Comparison of ENCODE assay signal across 11 cellular contexts in genomic region chr1:109438798-109439297, GRCh38. TPM values are rescaled to one million over a fixed set of nuclear protein-coding genes. Genes with fewer than 3 reads are reported as not detected.
A peak's percentile ranks its signal among the peaks of the same experiment; 100 is the strongest.
DNase-seq lines count a peak whose midpoint lies in the region; ATAC-seq, FAIRE-seq and TF ChIP-seq lines count a peak whose summit lies in the region.
"Had no signal": no experiment of that assay in that cellular context is flagged by ENCODE, and none has a peak within 500 bp of the region (broad histone marks: within the 10 kb centered on the region; RNA-seq: fewer than 3 reads in every experiment).

No MANE protein-coding gene starts in this region.

- TF ChIP-seq EP300 in K562 (IDR thresholded peaks at IDR 0.05; ENCODE audit: low read length): no peak

- dilution Hi-C loops in IMR-90 (cut with HindIII; ENCODE audit: low sequenced_read_pairs, unreplicated experiment): no loop called here

- H2AFZ ChIP-seq in IMR-90 (replicated peaks; ENCODE audit: low read length, poor library complexity): peak overlapping the region; percentile 65
- peak overlapping the region; percentile 69 for H2AFZ ChIP-seq in K562 (ENCODE audit: low read depth, low read length)
- H2AFZ ChIP-seq in neuronal stem cell (ENCODE audit: low read length): peak overlapping the region; percentile 31

- H4K8ac ChIP-seq in IMR-90 (ENCODE audit: low read depth in 2 of 2, low read length in 2 of 2) (peak overlapping the region; percentile 43 to 96; a peak in 3 of 4 replicates), neuronal stem cell (ENCODE audit: low read depth, low read length) (no peak overlapping the region)

- no peak overlapping the region for H2AK9ac ChIP-seq in IMR-90 (replicated peaks; ENCODE audit: low read depth, low read length, poor library complexity)

- ATAC-seq in IMR-90 (ENCODE audit: low read depth) (peak; percentile 99), K562 (peak; percentile 87), HG02610 (IDR thresholded peaks at IDR 0.05; ENCODE audit: unreplicated experiment) (no peak)

- H2BK12ac ChIP-seq in neuronal stem cell (ENCODE audit: low read length): no peak overlapping the region

- no peak for TF ChIP-seq POLR2A in IMR-90 (IDR thresholded peaks at IDR 0.05; ENCODE audit: low read depth, low read length)
- no peak for TF ChIP-seq POLR2A in K562 (conservative IDR thresholded peaks at IDR 0.05)

- in situ Hi-C loops in IMR-90 (cut with MboI; ENCODE audit: low sequenced_read_pairs) (no loop called here), K562 (cut with MboI) (no loop called here)

- no peaks in the 10 kb centered on the region for H4K20me1 ChIP-seq in IMR-90 (ENCODE audit: insufficient read depth, low read length)
- no peaks in the 10 kb centered on the region for H4K20me1 ChIP-seq in K562 (replicated peaks; ENCODE audit: control insufficient read depth, insufficient read depth, low read length)

- peak overlapping the region; percentile 94 for H2BK20ac ChIP-seq in IMR-90 (ENCODE audit: low read depth, low read length)

- no TSS peak for BruUV-seq in IMR-90 (replicated peaks; lab: Mats Ljungman, UMichigan)
- no TSS peak for BruUV-seq in K562 (replicated peaks; lab: Mats Ljungman, UMichigan)

- H3K27ac ChIP-seq in IMR-90 (ENCODE audit: insufficient read depth, low read length) (peak overlapping the region; percentile 58; the same call in 1 of the 2 replicates), K562 (ENCODE audit: extremely low read depth, low read depth, low read length) (peak overlapping the region; percentile 4; the same call in 1 of the 3 replicates), neuronal stem cell (replicated peaks; ENCODE audit: low read length) (no peak overlapping the region)

- H3K27me3 ChIP-seq in IMR-90 (ENCODE audit: control insufficient read depth, insufficient read depth, low read length) (no peaks in the 10 kb centered on the region), K562 (ENCODE audit: control insufficient read depth in 2 of 2, insufficient read depth in 2 of 2, low read length in 2 of 2) (no peaks in the 10 kb centered on the region; a peak in 1 of 5 replicates), neuronal stem cell (ENCODE audit: control insufficient read depth in 3 of 3, insufficient read depth in 3 of 3, low read depth in 1 of 3, low read length in 3 of 3) (peaks cover 0 to 12% (median 0%) of the 10 kb centered on the region in 3 experiments)

- H3K79me2 ChIP-seq in K562 (ENCODE audit: control insufficient read depth, insufficient read depth, low read length): no peaks in the 10 kb centered on the region

- H2BK5ac ChIP-seq in IMR-90 (ENCODE audit: low read depth, low read length, poor library complexity, severe bottlenecking) (peak overlapping the region; percentile 91), neuronal stem cell (ENCODE audit: low read length) (no peak overlapping the region)

- H2BK120ac ChIP-seq in IMR-90 (ENCODE audit: low read depth, low read length): peak overlapping the region; percentile 97
- no peak overlapping the region for H2BK120ac ChIP-seq in neuronal stem cell (ENCODE audit: low read depth, low read length)

- peaks cover 0 to 5% of the 10 kb centered on the region in 2 experiments; a peak in 2 of 4 replicates for H3K79me1 ChIP-seq in IMR-90 (ENCODE audit: low read depth in 1 of 2, low read length in 2 of 2)
- no peaks in the 10 kb centered on the region for H3K79me1 ChIP-seq in neuronal stem cell (ENCODE audit: low read depth, low read length)

- no peaks in the 10 kb centered on the region for H3K36me3 ChIP-seq in IMR-90 (ENCODE audit: control insufficient read depth, insufficient read depth, low read length)
- no peaks in the 10 kb centered on the region for H3K36me3 ChIP-seq in K562 (ENCODE audit: control insufficient read depth, insufficient read depth, low read length)
- no peaks in the 10 kb centered on the region for H3K36me3 ChIP-seq in neuronal stem cell (replicated peaks in 1 of 2; ENCODE audit: control insufficient read depth in 2 of 2, insufficient read depth in 2 of 2, low read length in 2 of 2)

- peak overlapping the region; percentile 92 for H3K4ac ChIP-seq in IMR-90 (ENCODE audit: low read depth, low read length)
- no peak overlapping the region for H3K4ac ChIP-seq in neuronal stem cell (ENCODE audit: low read length)

- FAIRE-seq in K562 (lab: Jason Lieb, UNC): peak; percentile 82

- TF ChIP-seq RAD21 in IMR-90 (IDR thresholded peaks at IDR 0.05; ENCODE audit: low read length): no peak
- no peak for TF ChIP-seq RAD21 in K562 (CRISPR knock-in tag; conservative IDR thresholded peaks at IDR 0.05 in 1 of 2, IDR thresholded peaks at IDR 0.05 in 1 of 2)

- POLR2A ChIA-PET in IMR-90 (lab: Charles Lee; ENCODE audit: unreplicated experiment) (no interaction called here), K562 (lab: Yijun Ruan, JAX) (interaction anchor here (1.1 to 1.3 kb wide), 2 partner anchors 9 to 47 kb away, joined by 3 read pairs; no protein-coding TSS in a partner anchor)

- H3K23ac ChIP-seq in IMR-90 (ENCODE audit: low read depth, low read length): peak overlapping the region; percentile 83; the same call in 1 of the 2 replicates
- H3K23ac ChIP-seq in neuronal stem cell (ENCODE audit: low read depth, low read length, poor library complexity): no peak overlapping the region

- H3K9ac ChIP-seq in IMR-90 (ENCODE audit: low read depth, low read length): no peak overlapping the region
- no peak overlapping the region for H3K9ac ChIP-seq in K562 (ENCODE audit: insufficient read depth in 1 of 2, low read depth in 2 of 2, low read length in 2 of 2)
- H3K9ac ChIP-seq in neuronal stem cell (ENCODE audit: low read depth, low read length, poor library complexity): no peak overlapping the region

- H3K14ac ChIP-seq in IMR-90 (replicated peaks; ENCODE audit: low read depth, low read length): peak overlapping the region; percentile 98
- no peak overlapping the region for H3K14ac ChIP-seq in neuronal stem cell (ENCODE audit: low read length)

- TF ChIP-seq CTCF in IMR-90 (conservative IDR thresholded peaks at IDR 0.05; ENCODE audit: low read depth, low read length) (no peak), K562 (IDR thresholded peaks at IDR 0.05 in 2 of 3, conservative IDR thresholded peaks at IDR 0.05 in 1 of 3; ENCODE audit: insufficient read depth in 2 of 3, low read depth in 1 of 3, low read length in 3 of 3) (no peak; a peak in 1 of 6 replicates)

- WGBS in IMR-90 (ENCODE audit: extremely low coverage in 2 of 2, insufficient read length in 1 of 2), 2 experiments: no CpG with 5 or more reads among the region's 3 CpGs
- 8% methylated on average over 3 of the region's 3 CpGs for WGBS in K562 (ENCODE audit: insufficient coverage, low coverage, missing lambda C conversion rate)
- no CpG with 5 or more reads among the region's 3 CpGs for WGBS in neuronal stem cell (ENCODE audit: extremely low coverage in 2 of 2, insufficient read length in 2 of 2, insufficient replicate concordance in 1 of 2), 2 donors

- CTCF ChIA-PET in IMR-90 (lab: Yijun Ruan, JAX): no interaction called here
- CTCF ChIA-PET in K562 (lab: Yijun Ruan, JAX; ENCODE audit: low intra/inter-chr PET ratio): no interaction called here

- DNase-seq in GM04503 (ENCODE audit: low read depth) (peak; percentile 79), IMR-90 (peak; percentile 99), K562 (ENCODE audit: extremely low read depth in 1 of 4, low spot score in 3 of 4) (peak; percentile 32 to 78 (median 56)), neuronal stem cell (ENCODE audit: low spot score) (no peak), NCI-H446 (lab: John Stamatoyannopoulos, UW) (no peak), NCI-H69 (lab: John Stamatoyannopoulos, UW) (no peak)
- no peak for DNase-seq in activated CD8-positive, alpha-beta memory T cell treated with anti-CD3 and anti-CD28 coated beads, Interleukin-2, amount 50 U/mL, for 4 hours
- DNase-seq: NCI-H1105, right cardiac atrium had no signal

- H4K91ac ChIP-seq in IMR-90 (ENCODE audit: insufficient read depth, low read depth, low read length): peak overlapping the region; percentile 90
- no peak overlapping the region for H4K91ac ChIP-seq in neuronal stem cell (ENCODE audit: low read depth, low read length, poor library complexity)

- H2BK15ac ChIP-seq in IMR-90 (ENCODE audit: low read depth, low read length): peak overlapping the region; percentile 97; the same call in 1 of the 3 replicates
- H2BK15ac ChIP-seq in neuronal stem cell (ENCODE audit: low read length): no peak overlapping the region

- H3K4me3 ChIP-seq in IMR-90 (ENCODE audit: insufficient read depth, low read depth, low read length) (no peak overlapping the region), K562 (no peak overlapping the region), neuronal stem cell (ENCODE audit: low read length in 2 of 2) (no peak overlapping the region)

- peaks cover 6% of the 10 kb centered on the region for H3K9me1 ChIP-seq in IMR-90 (ENCODE audit: insufficient read depth, low read length)
- H3K9me1 ChIP-seq in K562 (ENCODE audit: control insufficient read depth, insufficient read depth, low read length): no peaks in the 10 kb centered on the region

- H3K18ac ChIP-seq in IMR-90 (ENCODE audit: low read depth, low read length): peak overlapping the region; percentile 87; the same call in 1 of the 2 replicates
- no peak overlapping the region for H3K18ac ChIP-seq in neuronal stem cell (ENCODE audit: low read length)

- peak overlapping the region; percentile 50; the same call in 1 of the 2 replicates for H3K4me2 ChIP-seq in IMR-90 (ENCODE audit: low read depth, low read length)
- peak overlapping the region; percentile 1; the same call in 1 of the 2 replicates for H3K4me2 ChIP-seq in K562 (ENCODE audit: insufficient read depth, low read length)
- H3K4me2 ChIP-seq in neuronal stem cell (ENCODE audit: insufficient read depth, low read length, poor library complexity, severe bottlenecking): no peak overlapping the region

- peak overlapping the region; percentile 87; the same call in 1 of the 2 replicates for H4K5ac ChIP-seq in IMR-90 (ENCODE audit: low read depth, low read length)

- H3K4me1 ChIP-seq in IMR-90 (ENCODE audit: control insufficient read depth, insufficient read depth, low read length): peaks cover 6% of the 10 kb centered on the region
- H3K4me1 ChIP-seq in K562 (replicated peaks in 1 of 2; ENCODE audit: control insufficient read depth in 2 of 2, insufficient read depth in 2 of 2, low read length in 2 of 2): peaks cover 0 to 15% of the 10 kb centered on the region in 2 experiments; a peak in 3 of 5 replicates
- H3K4me1 ChIP-seq in neuronal stem cell (ENCODE audit: control insufficient read depth in 2 of 2, insufficient read depth in 1 of 2, low read depth in 1 of 2, low read length in 2 of 2): peaks cover 0 to 2% of the 10 kb centered on the region in 2 donors

- H3K9me3 ChIP-seq in IMR-90 (ENCODE audit: control insufficient read depth, insufficient read depth, low read length) (no peaks in the 10 kb centered on the region; the same call in 1 of the 2 replicates), K562 (replicated peaks; ENCODE audit: control insufficient read depth, insufficient read depth, low read depth, low read length) (peaks cover 2% of the 10 kb centered on the region; the same call in 1 of the 2 replicates), neuronal stem cell (replicated peaks in 1 of 2; ENCODE audit: control insufficient read depth in 2 of 2, insufficient read depth in 1 of 2, low read depth in 1 of 2, low read length in 2 of 2) (peaks cover 0 to 5% of the 10 kb centered on the region in 2 donors)

- H2AK5ac ChIP-seq in IMR-90 (ENCODE audit: low read depth, low read length) (peak overlapping the region; percentile 90), neuronal stem cell (ENCODE audit: low read depth, low read length) (no peak overlapping the region)

- H3K56ac ChIP-seq in IMR-90 (ENCODE audit: extremely low read depth, insufficient read depth, low read length): peak overlapping the region; percentile 13; the same call in 1 of the 2 replicates

- intact Hi-C loops in IMR-90 (cut with micrococcal nuclease) (no loop called here), K562 (cut with micrococcal nuclease) (no loop called here)

RNA-seq across cellular contexts. Expression of gene PSMA5, which starts 12.6 kb away (rescaled TPM):
- total RNA-seq in IMR-90 (2012; rRNA removed) (75.5 and 83.9 TPM in 2 replicates), K562 (2014; rRNA removed) (77.1 and 82.6 TPM in 2 replicates), K562 (2014; rRNA removed; fragmentation: Illumina TruSeq; extraction: Trizol) (309 and 348 TPM in 2 replicates), K562 (2015; rRNA removed; fragmentation: Illumina TruSeq; extraction: Trizol) (155 and 190 TPM in 2 replicates), K562 (2021) (287 and 302 TPM in 2 replicates)
- polyA plus RNA-seq in IMR-90 (2012; rRNA removed) (107 TPM in 2 replicates), K562 (2011; rRNA removed) (299 and 397 TPM in 2 replicates), K562 (2014; fragmentation: Illumina TruSeq; extraction: Trizol) (246 and 256 TPM in 2 replicates), K562 (2014; fragmentation: Nextera tagmentation; extraction: Ambion mirVana) (100 to 1,000 TPM; 451 to 542 TPM), K562 (2014; rRNA removed) (225 and 273 TPM in 2 replicates)
- 39.5 and 60.3 TPM in 2 replicates for polyA plus RNA-seq in IMR-90 (2012; cell fraction: cytosol; rRNA removed)
- polyA plus RNA-seq in IMR-90 (2012; cell fraction: nucleus; rRNA removed; ENCODE audit: low replicate concordance): 11.0 and 46.7 TPM in 2 replicates
- total RNA-seq in K562 (2011; cell fraction: chromatin; rRNA removed; ENCODE audit: low replicate concordance): 131 and 146 TPM in 2 replicates
- 74.6 and 80.0 TPM in 2 replicates for total RNA-seq in K562 (2011; cell fraction: nucleolus; rRNA removed)
- total RNA-seq in K562 (2011; cell fraction: nucleoplasm; rRNA removed): 126 and 145 TPM in 2 replicates
- 168 and 244 TPM in 2 replicates for polyA plus RNA-seq in K562 (2011; cell fraction: cytosol; rRNA removed)
- polyA plus RNA-seq in K562 (2011; cell fraction: nucleus; rRNA removed): 74.2 and 128 TPM in 2 replicates
- polyA plus RNA-seq in K562 (2012): 169 and 249 TPM in 2 replicates
- polyA minus RNA-seq in K562 (2011; rRNA and poly(A)+ RNA removed): 238 and 288 TPM in 2 replicates
- polyA minus RNA-seq in K562 (2011; cell fraction: cytosol; rRNA and poly(A)+ RNA removed): 104 and 136 TPM in 2 replicates
- polyA minus RNA-seq in K562 (2011; cell fraction: nucleus; rRNA and poly(A)+ RNA removed): 40.0 and 62.9 TPM in 2 replicates
- polyA plus RNA-seq in neuronal stem cell (2013, experiment 1 of 2): 55.7 TPM
- polyA plus RNA-seq in neuronal stem cell (2013, experiment 2 of 2): 55.9 TPM

RNA-seq across cellular contexts. Expression of gene SYPL2, which starts 27.5 kb away (rescaled TPM):
- total RNA-seq in IMR-90 (2012; rRNA removed) (under 0.01 TPM in 2 replicates), K562 (2014; rRNA removed) (0.04 and 0.05 TPM in 2 replicates), K562 (2014; rRNA removed; fragmentation: Illumina TruSeq; extraction: Trizol) (0.03 TPM in 1 of 2 replicates, not detected in the other), K562 (2015; rRNA removed; fragmentation: Illumina TruSeq; extraction: Trizol) (0.07 and 0.08 TPM in 2 replicates), K562 (2021) (0.20 and 0.22 TPM in 2 replicates)
- polyA plus RNA-seq in IMR-90 (2012; rRNA removed) (0.55 and 0.65 TPM in 2 replicates), K562 (2011; rRNA removed) (0.03 TPM in 2 replicates), K562 (2014; fragmentation: Illumina TruSeq; extraction: Trizol) (0.12 and 0.35 TPM in 2 replicates), K562 (2014; fragmentation: Nextera tagmentation; extraction: Ambion mirVana) (under 1 TPM in 1 of 2 experiments, not detected in 1; 0.03 TPM), K562 (2014; rRNA removed) (0.20 and 0.31 TPM in 2 replicates)
- polyA plus RNA-seq in IMR-90 (2012; cell fraction: cytosol; rRNA removed): 0.18 and 0.23 TPM in 2 replicates
- polyA plus RNA-seq in IMR-90 (2012; cell fraction: nucleus; rRNA removed; ENCODE audit: low replicate concordance): 0.46 and 0.94 TPM in 2 replicates
- total RNA-seq in K562 (2011; cell fraction: chromatin; rRNA removed; ENCODE audit: low replicate concordance): 0.19 and 0.21 TPM in 2 replicates
- total RNA-seq in K562 (2011; cell fraction: nucleolus; rRNA removed): 0.17 TPM in 1 of 2 replicates, not detected in the other
- 0.15 and 0.46 TPM in 2 replicates for total RNA-seq in K562 (2011; cell fraction: nucleoplasm; rRNA removed)
- 0.06 and 0.07 TPM in 2 replicates for polyA plus RNA-seq in K562 (2011; cell fraction: cytosol; rRNA removed)
- polyA plus RNA-seq in K562 (2011; cell fraction: nucleus; rRNA removed): 0.08 and 0.24 TPM in 2 replicates
- 0.04 and 0.13 TPM in 2 replicates for polyA plus RNA-seq in K562 (2012)
- 0.03 and 0.11 TPM in 2 replicates for polyA minus RNA-seq in K562 (2011; rRNA and poly(A)+ RNA removed)
- not detected in 2 replicates for polyA minus RNA-seq in K562 (2011; cell fraction: cytosol; rRNA and poly(A)+ RNA removed)
- polyA minus RNA-seq in K562 (2011; cell fraction: nucleus; rRNA and poly(A)+ RNA removed): not detected in 2 replicates
- polyA plus RNA-seq in neuronal stem cell (2013, experiment 1 of 2): not detected
- not detected for polyA plus RNA-seq in neuronal stem cell (2013, experiment 2 of 2)
- total RNA-seq: T-helper 2 cell treated with Interferon-gamma antibody and Interleukin-4, amounts not matched to agents 100 ng/mL and 5 ng/mL, for 36 hours had no signal

RNA-seq across cellular contexts. Expression of gene SORT1, which starts 41.1 kb away (rescaled TPM):
- total RNA-seq in IMR-90 (2012; rRNA removed) (16.7 and 18.9 TPM in 2 replicates), K562 (2014; rRNA removed) (35.5 and 41.4 TPM in 2 replicates), K562 (2014; rRNA removed; fragmentation: Illumina TruSeq; extraction: Trizol) (91.0 and 110 TPM in 2 replicates), K562 (2015; rRNA removed; fragmentation: Illumina TruSeq; extraction: Trizol) (88.2 and 96.9 TPM in 2 replicates), K562 (2021) (110 and 112 TPM in 2 replicates)
- polyA plus RNA-seq in IMR-90 (2012; rRNA removed) (13.7 and 15.8 TPM in 2 replicates), K562 (2011; rRNA removed) (78.2 and 92.1 TPM in 2 replicates), K562 (2014; fragmentation: Illumina TruSeq; extraction: Trizol) (65.0 and 68.2 TPM in 2 replicates), K562 (2014; fragmentation: Nextera tagmentation; extraction: Ambion mirVana) (10 to 100 TPM; 27.4 to 33.3 TPM), K562 (2014; rRNA removed) (41.4 and 43.4 TPM in 2 replicates)
- 6.4 and 8.4 TPM in 2 replicates for polyA plus RNA-seq in IMR-90 (2012; cell fraction: cytosol; rRNA removed)
- 4.3 and 13.9 TPM in 2 replicates for polyA plus RNA-seq in IMR-90 (2012; cell fraction: nucleus; rRNA removed; ENCODE audit: low replicate concordance)
- total RNA-seq in K562 (2011; cell fraction: chromatin; rRNA removed; ENCODE audit: low replicate concordance): 326 and 417 TPM in 2 replicates
- 241 and 283 TPM in 2 replicates for total RNA-seq in K562 (2011; cell fraction: nucleolus; rRNA removed)
- 391 and 568 TPM in 2 replicates for total RNA-seq in K562 (2011; cell fraction: nucleoplasm; rRNA removed)
- polyA plus RNA-seq in K562 (2011; cell fraction: cytosol; rRNA removed): 40.5 and 54.0 TPM in 2 replicates
- 57.9 and 62.0 TPM in 2 replicates for polyA plus RNA-seq in K562 (2011; cell fraction: nucleus; rRNA removed)
- 50.8 and 57.3 TPM in 2 replicates for polyA plus RNA-seq in K562 (2012)
- 227 and 260 TPM in 2 replicates for polyA minus RNA-seq in K562 (2011; rRNA and poly(A)+ RNA removed)
- 87.5 and 90.6 TPM in 2 replicates for polyA minus RNA-seq in K562 (2011; cell fraction: cytosol; rRNA and poly(A)+ RNA removed)
- polyA minus RNA-seq in K562 (2011; cell fraction: nucleus; rRNA and poly(A)+ RNA removed): 98.4 and 138 TPM in 2 replicates
- 21.1 TPM for polyA plus RNA-seq in neuronal stem cell (2013, experiment 1 of 2)
- 21.2 TPM for polyA plus RNA-seq in neuronal stem cell (2013, experiment 2 of 2)

RNA-seq across cellular contexts. Expression of gene ATXN7L2, which starts 44.9 kb away (rescaled TPM):
- 1.3 and 1.7 TPM in 2 replicates for total RNA-seq in IMR-90 (2012; rRNA removed)
- 4.8 and 6.4 TPM in 2 replicates for polyA plus RNA-seq in IMR-90 (2012; rRNA removed)
- polyA plus RNA-seq in IMR-90 (2012; cell fraction: cytosol; rRNA removed): 2.5 and 3.5 TPM in 2 replicates
- 11.5 and 22.5 TPM in 2 replicates for polyA plus RNA-seq in IMR-90 (2012; cell fraction: nucleus; rRNA removed; ENCODE audit: low replicate concordance)
- 13.4 and 39.5 TPM in 2 replicates for total RNA-seq in K562 (2011; cell fraction: chromatin; rRNA removed; ENCODE audit: low replicate concordance)
- 28.8 and 32.7 TPM in 2 replicates for total RNA-seq in K562 (2011; cell fraction: nucleolus; rRNA removed)
- 14.5 and 23.4 TPM in 2 replicates for total RNA-seq in K562 (2011; cell fraction: nucleoplasm; rRNA removed)
- 6.3 and 10.4 TPM in 2 replicates for total RNA-seq in K562 (2014; rRNA removed)
- total RNA-seq in K562 (2014; rRNA removed; fragmentation: Illumina TruSeq; extraction: Trizol): 1.9 and 2.3 TPM in 2 replicates
- 4.4 and 5.8 TPM in 2 replicates for total RNA-seq in K562 (2015; rRNA removed; fragmentation: Illumina TruSeq; extraction: Trizol)
- total RNA-seq in K562 (2021): 9.4 and 10.0 TPM in 2 replicates
- polyA plus RNA-seq in K562 (2011; rRNA removed): 3.1 and 5.9 TPM in 2 replicates
- polyA plus RNA-seq in K562 (2011; cell fraction: cytosol; rRNA removed): 4.0 and 11.5 TPM in 2 replicates
- 23.4 and 48.0 TPM in 2 replicates for polyA plus RNA-seq in K562 (2011; cell fraction: nucleus; rRNA removed)
- 5.9 and 6.8 TPM in 2 replicates for polyA plus RNA-seq in K562 (2012)
- polyA plus RNA-seq in K562 (2014; fragmentation: Illumina TruSeq; extraction: Trizol): 7.1 and 8.5 TPM in 2 replicates
- under 1 TPM; 0.21 to 0.56 TPM for polyA plus RNA-seq in K562 (2014; fragmentation: Nextera tagmentation; extraction: Ambion mirVana)
- polyA plus RNA-seq in K562 (2014; rRNA removed): 10.4 and 11.1 TPM in 2 replicates
- 2.4 and 3.5 TPM in 2 replicates for polyA minus RNA-seq in K562 (2011; rRNA and poly(A)+ RNA removed)
- polyA minus RNA-seq in K562 (2011; cell fraction: cytosol; rRNA and poly(A)+ RNA removed): 2.6 and 4.1 TPM in 2 replicates
- polyA minus RNA-seq in K562 (2011; cell fraction: nucleus; rRNA and poly(A)+ RNA removed): 13.1 and 13.6 TPM in 2 replicates
- 11.1 TPM for polyA plus RNA-seq in neuronal stem cell (2013, experiment 1 of 2)
- 10.8 TPM for polyA plus RNA-seq in neuronal stem cell (2013, experiment 2 of 2)

RNA-seq across cellular contexts. Expression of gene CYB561D1, which starts 55.0 kb away (rescaled TPM):
- total RNA-seq in IMR-90 (2012; rRNA removed): 3.6 and 5.7 TPM in 2 replicates
- 5.6 and 8.1 TPM in 2 replicates for polyA plus RNA-seq in IMR-90 (2012; rRNA removed)
- polyA plus RNA-seq in IMR-90 (2012; cell fraction: cytosol; rRNA removed): 2.6 and 4.6 TPM in 2 replicates
- 9.2 and 15.0 TPM in 2 replicates for polyA plus RNA-seq in IMR-90 (2012; cell fraction: nucleus; rRNA removed; ENCODE audit: low replicate concordance)
- 10.5 and 21.1 TPM in 2 replicates for total RNA-seq in K562 (2011; cell fraction: chromatin; rRNA removed; ENCODE audit: low replicate concordance)
- total RNA-seq in K562 (2011; cell fraction: nucleolus; rRNA removed): 13.8 and 15.2 TPM in 2 replicates
- 15.0 and 15.6 TPM in 2 replicates for total RNA-seq in K562 (2011; cell fraction: nucleoplasm; rRNA removed)
- total RNA-seq in K562 (2014; rRNA removed): 1.8 and 2.6 TPM in 2 replicates
- 2.6 and 3.2 TPM in 2 replicates for total RNA-seq in K562 (2014; rRNA removed; fragmentation: Illumina TruSeq; extraction: Trizol)
- total RNA-seq in K562 (2015; rRNA removed; fragmentation: Illumina TruSeq; extraction: Trizol): 3.1 and 3.5 TPM in 2 replicates
- total RNA-seq in K562 (2021): 5.9 and 7.2 TPM in 2 replicates
- 6.8 and 8.7 TPM in 2 replicates for polyA plus RNA-seq in K562 (2011; rRNA removed)
- 9.0 and 11.4 TPM in 2 replicates for polyA plus RNA-seq in K562 (2011; cell fraction: cytosol; rRNA removed)
- polyA plus RNA-seq in K562 (2011; cell fraction: nucleus; rRNA removed): 13.7 and 16.3 TPM in 2 replicates
- 5.5 and 9.8 TPM in 2 replicates for polyA plus RNA-seq in K562 (2012)
- 4.0 and 4.6 TPM in 2 replicates for polyA plus RNA-seq in K562 (2014; fragmentation: Illumina TruSeq; extraction: Trizol)
- polyA plus RNA-seq in K562 (2014; fragmentation: Nextera tagmentation; extraction: Ambion mirVana): under 1 TPM; 0.71 to 0.72 TPM
- 4.9 and 5.5 TPM in 2 replicates for polyA plus RNA-seq in K562 (2014; rRNA removed)
- polyA minus RNA-seq in K562 (2011; rRNA and poly(A)+ RNA removed): 3.8 and 4.1 TPM in 2 replicates
- 2.4 and 2.7 TPM in 2 replicates for polyA minus RNA-seq in K562 (2011; cell fraction: cytosol; rRNA and poly(A)+ RNA removed)
- 5.5 and 8.4 TPM in 2 replicates for polyA minus RNA-seq in K562 (2011; cell fraction: nucleus; rRNA and poly(A)+ RNA removed)
- polyA plus RNA-seq in neuronal stem cell (2013, experiment 1 of 2): 2.8 TPM
- 2.6 TPM for polyA plus RNA-seq in neuronal stem cell (2013, experiment 2 of 2)

Comparison
In these comparisons a context has a peak if more than half of its experiments do, and no peak if none do; other contexts are left out.
1. DNase-seq: peak in GM04503 (single experiment), IMR-90 (single experiment) and K562 (4 of 4); none in neuronal stem cell (single experiment), NCI-H446 (0 of 2), NCI-H69 (single experiment) and activated CD8-positive, alpha-beta memory T cell treated with anti-CD3 and anti-CD28 coated beads, Interleukin-2, amount 50 U/mL, for 4 hours (single experiment).
2. Peak in every context shown above with its lines, with median percentiles within 50 percentile points of each other: H2AFZ ChIP-seq.